13 cellular contexts compared by ENCODE assay signal in the genomic region with DNA sequence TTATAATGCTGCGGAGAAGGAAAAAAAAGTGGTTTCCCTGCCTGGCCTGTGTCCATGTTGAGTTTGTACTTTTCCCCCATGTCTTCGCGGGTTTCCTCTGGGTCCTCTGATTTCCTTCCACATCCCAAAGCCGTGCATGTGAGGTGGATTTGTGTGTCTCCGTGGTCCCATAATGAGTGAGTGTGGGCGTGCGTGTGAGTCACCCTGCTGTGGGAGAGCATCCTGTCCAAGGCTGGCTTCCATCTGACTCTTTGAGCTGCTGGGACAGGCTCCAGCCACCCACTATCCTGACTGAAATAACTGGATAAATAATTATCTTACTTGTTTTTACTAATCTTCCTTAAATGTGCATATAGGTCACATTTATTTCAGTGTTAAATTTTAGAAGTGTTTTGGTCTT. TPM values are rescaled to one million over a fixed set of nuclear protein-coding genes. Genes with fewer than 3 reads are reported as not detected.
A peak's percentile ranks its signal among the peaks of the same experiment; 100 is the strongest.
DNase-seq lines count a peak whose midpoint lies in the region; TF ChIP-seq lines count a peak whose summit lies in the region.
"Had no signal": no experiment of that assay in that cellular context is flagged by ENCODE, and none has a peak within 500 bp of the region (broad histone marks: within the 10 kb centered on the region; RNA-seq: fewer than 3 reads in every experiment).

No MANE protein-coding gene starts in this region.

- no peak overlapping the region for H3K4me3 ChIP-seq in HFF-Myc (replicated peaks; ENCODE audit: low read depth, low read length)
- H3K4me3 ChIP-seq in cardiac fibroblast (replicated peaks in 1 of 2; ENCODE audit: low read depth in 2 of 2, low read length in 2 of 2) = no peak overlapping the region
- H3K4me3 ChIP-seq: SK-N-MC had no signal

- no peaks in the 10 kb centered on the region for H3K36me3 Mint-ChIP-seq in activated naive CD4-positive, alpha-beta T cell treated with anti-CD3 and anti-CD28 coated beads for 36 hours (ENCODE audit: low read depth)
- H3K36me3 Mint-ChIP-seq: IgD-negative memory B cell had no signal

- H3K9me3 Mint-ChIP-seq in activated naive CD4-positive, alpha-beta T cell treated with anti-CD3 and anti-CD28 coated beads for 36 hours = no peaks in the 10 kb centered on the region

- peaks cover 6% of the 10 kb centered on the region for H3K4me1 Mint-ChIP-seq in activated naive CD4-positive, alpha-beta T cell treated with anti-CD3 and anti-CD28 coated beads for 36 hours (ENCODE audit: low read depth)

- H3K27me3 Mint-ChIP-seq in activated naive CD4-positive, alpha-beta T cell treated with anti-CD3 and anti-CD28 coated beads for 36 hours (ENCODE audit: low read depth) = peaks cover 5% of the 10 kb centered on the region

- intact Hi-C loops in activated naive CD4-positive, alpha-beta T cell treated with anti-CD3 and anti-CD28 coated beads for 36 hours (cut with micrococcal nuclease) = no loop called here

- CTCF ChIA-PET in activated naive CD4-positive, alpha-beta T cell treated with anti-CD3 and anti-CD28 coated beads for 36 hours (lab: Charles Lee) = no interaction called here

- TF ChIP-seq CTCF in HFF-Myc (IDR thresholded peaks at IDR 0.05; ENCODE audit: low read depth, low read length, missing control alignments) (no peak), cardiac fibroblast (IDR thresholded peaks at IDR 0.05; ENCODE audit: low read depth, low read length) (no peak)

- no peak overlapping the region for H3K27ac Mint-ChIP-seq in activated naive CD4-positive, alpha-beta T cell treated with anti-CD3 and anti-CD28 coated beads for 36 hours
- H3K27ac Mint-ChIP-seq: IgD-negative memory B cell had no signal

- no peak overlapping the region for H3K4me3 Mint-ChIP-seq in activated naive CD4-positive, alpha-beta T cell treated with anti-CD3 and anti-CD28 coated beads for 36 hours
- H3K4me3 Mint-ChIP-seq: IgD-negative memory B cell had no signal

- peak; percentile 74 for DNase-seq in HFF-Myc (ENCODE audit: extremely low read depth, low read depth)
- DNase-seq in cardiac fibroblast (ENCODE audit: low read depth in 2 of 2) = peak; percentile 72 to 79
- DNase-seq in inferior parietal cortex (ENCODE audit: extremely low spot score) = peak; percentile 20
- DNase-seq in superior temporal gyrus (ENCODE audit: extremely low spot score) = peak; percentile 59
- no peak for DNase-seq in NCI-H446 (lab: John Stamatoyannopoulos, UW)
- DNase-seq in cerebellar cortex (ENCODE audit: low spot score) = no peak
- DNase-seq in HuH-7.5 (ENCODE audit: low spot score) = no peak
- DNase-seq in activated naive CD4-positive, alpha-beta T cell treated with anti-CD3 and anti-CD28 coated beads for 36 hours = no peak
- DNase-seq: central memory CD4-positive, alpha-beta T cell; GDM1; NCI-H2171 had no signal

RNA-seq across cellular contexts. Expression of gene SNX19, which starts 29.7 kb away (rescaled TPM):
- 10 to 100 TPM; 18.0 to 21.6 TPM for total RNA-seq in activated naive CD4-positive, alpha-beta T cell treated with anti-CD3 and anti-CD28 coated beads for 36 hours

Comparison
In these comparisons a context has a peak if more than half of its experiments do, and no peak if none do; other contexts are left out.
1. DNase-seq: peak in HFF-Myc (single experiment), cardiac fibroblast (2 of 2), inferior parietal cortex (single experiment) and superior temporal gyrus (single experiment); none in NCI-H446 (0 of 2), cerebellar cortex (single experiment), HuH-7.5 (single experiment) and activated naive CD4-positive, alpha-beta T cell treated with anti-CD3 and anti-CD28 coated beads for 36 hours (single experiment).